1 cellular context compared by ENCODE assay signal in genomic region chr10:117546020-117546629, GRCh38.
TF ChIP-seq lines count a peak whose summit lies in the region.

No MANE protein-coding gene starts in this region.

TF ChIP-seq in H1, 55 proteins besides CTCF, POLR2A, EP300 and RAD21:
- TF ChIP-seq SAP30 (IDR thresholded peaks at IDR 0.05; ENCODE audit: insufficient read depth, insufficient replicate concordance, low read length) (no peak), RNF2 (IDR thresholded peaks at IDR 0.05; ENCODE audit: borderline replicate concordance, low read depth, low read length, missing control alignments, poor library complexity, severe bottlenecking) (peak; percentile 2), EZH2 (IDR thresholded peaks at IDR 0.05; ENCODE audit: low read depth, low read length, severe bottlenecking) (peak; percentile 23)
